In genomic region chr15:63263519-63263918, GRCh38 we compare ENCODE assay signal across 17 cellular contexts.
"Had no signal": no experiment of that assay in that cellular context is flagged by ENCODE, and none has a peak within 500 bp of the region (broad histone marks: within the 10 kb centered on the region; RNA-seq: fewer than 3 reads in every experiment).

No MANE protein-coding gene starts in this region.

- H3K9me3 Mint-ChIP-seq: central memory CD8-positive, alpha-beta T cell; naive thymus-derived CD4-positive, alpha-beta T cell had no signal

- H3K4me3 Mint-ChIP-seq: central memory CD8-positive, alpha-beta T cell; naive thymus-derived CD4-positive, alpha-beta T cell had no signal

- H3K4me1 ChIP-seq: colonic mucosa, tibial artery, uterus had no signal

- DNase-seq: activated CD4-positive, alpha-beta T cell treated with anti-CD3 and anti-CD28 coated beads for 1 hour; activated CD4-positive, alpha-beta T cell treated with anti-CD3 and anti-CD28 coated beads, Interleukin-2, amount 50 U/mL, for 48 hours; aorta; colonic mucosa; heart left ventricle; mesenchymal stem cell; mucosa of descending colon; naive thymus-derived CD4-positive, alpha-beta T cell; nucleus accumbens; stimulated activated CD8-positive, alpha-beta memory T cell treated with anti-CD3 and anti-CD28 coated beads, Interleukin-4, amount 100 ng/mL, for 48 hours; stimulated activated naive CD4-positive, alpha-beta T cell; substantia nigra; T-helper 2 cell; tibial artery; uterus; WERI-Rb-1 had no signal

- H3K36me3 ChIP-seq: colonic mucosa, uterus had no signal

- H3K4me3 ChIP-seq: colonic mucosa, heart left ventricle, mucosa of descending colon, tibial artery, uterus had no signal

- H3K27me3 Mint-ChIP-seq: central memory CD8-positive, alpha-beta T cell; naive thymus-derived CD4-positive, alpha-beta T cell had no signal

- H3K27ac ChIP-seq: colonic mucosa, heart left ventricle, tibial artery, uterus, WERI-Rb-1 had no signal

- H3K9me3 ChIP-seq: colonic mucosa, heart left ventricle, mucosa of descending colon, tibial artery, uterus had no signal

- H3K27me3 ChIP-seq: colonic mucosa, heart left ventricle, tibial artery, uterus had no signal
